Comparison of ENCODE assay signal across 21 cellular contexts in genomic region chr21:44405948-44406872, GRCh38. TPM values are rescaled to one million over a fixed set of nuclear protein-coding genes. Genes with fewer than 3 reads are reported as not detected.
DNase-seq lines count a peak whose midpoint lies in the region; ATAC-seq, FAIRE-seq and TF ChIP-seq lines count a peak whose summit lies in the region.
"Had no signal": no experiment of that assay in that cellular context is flagged by ENCODE, and none has a peak within 500 bp of the region (broad histone marks: within the 10 kb centered on the region; RNA-seq: fewer than 3 reads in every experiment).

No MANE protein-coding gene starts in this region.

- H3K27me3 ChIP-seq in SK-N-SH (ENCODE audit: insufficient read depth) = no peaks in the 10 kb centered on the region
- peaks cover 0 to 9% of the 10 kb centered on the region in 2 experiments; a peak in 2 of 5 replicates for H3K27me3 ChIP-seq in K562 (ENCODE audit: control insufficient read depth in 2 of 2, insufficient read depth in 2 of 2, low read length in 2 of 2)
- H3K27me3 ChIP-seq: colonic mucosa, heart left ventricle, Peyer's patch had no signal

- no peaks in the 10 kb centered on the region for H3K79me2 ChIP-seq in SK-N-SH (ENCODE audit: insufficient read depth)
- no peaks in the 10 kb centered on the region for H3K79me2 ChIP-seq in K562 (ENCODE audit: control insufficient read depth, insufficient read depth, low read length)

- TF ChIP-seq RAD21 in SK-N-SH (IDR thresholded peaks at IDR 0.05; ENCODE audit: low read length) (no peak), K562 (CRISPR knock-in tag; conservative IDR thresholded peaks at IDR 0.05 in 1 of 2, IDR thresholded peaks at IDR 0.05 in 1 of 2) (no peak)

- FAIRE-seq in K562 (lab: Jason Lieb, UNC) = no peak

- no peaks in the 10 kb centered on the region for H3K9me3 ChIP-seq in SK-N-SH
- H3K9me3 ChIP-seq in K562 (replicated peaks; ENCODE audit: control insufficient read depth, insufficient read depth, low read depth, low read length) = peaks cover 15% of the 10 kb centered on the region; the same call in 1 of the 2 replicates
- H3K9me3 ChIP-seq: colonic mucosa, Peyer's patch, prostate gland had no signal

- peaks cover 7% of the 10 kb centered on the region; the same call in 1 of the 2 replicates for H3K4me1 Mint-ChIP-seq in HFFc6 (ENCODE audit: low read depth)
- H3K4me1 Mint-ChIP-seq in activated T-helper 1 cell treated with anti-CD3 and anti-CD28 coated beads, Interleukin-12 subunit alpha, Interleukin-12 subunit beta, Interleukin-2, Interleukin-4 antibody, amounts not matched to agents 30 ng/mL and 10 ng/mL and 1 ng/mL, durations not matched to agents 14 hours and 24 hours and 36 hours (ENCODE audit: low read depth) = no peaks in the 10 kb centered on the region

- H3F3A ChIP-seq in SK-N-SH (replicated peaks; ENCODE audit: insufficient read depth) = peaks cover 13% of the 10 kb centered on the region

- H3K4me2 ChIP-seq in SK-N-SH = no peak overlapping the region
- no peak overlapping the region for H3K4me2 ChIP-seq in K562 (ENCODE audit: insufficient read depth, low read length)

- no peaks in the 10 kb centered on the region for H3K36me3 ChIP-seq in SK-N-SH (replicated peaks in 1 of 2; ENCODE audit: control insufficient read depth in 1 of 2, insufficient read depth in 2 of 2, low read length in 1 of 2)
- H3K36me3 ChIP-seq in K562 (ENCODE audit: control insufficient read depth, insufficient read depth, low read length) = no peaks in the 10 kb centered on the region
- H3K36me3 ChIP-seq: colonic mucosa, Peyer's patch, prostate gland had no signal

- no peak overlapping the region for H3K4me3 ChIP-seq in SK-N-SH (ENCODE audit: low read depth in 2 of 2, low read length in 1 of 2)
- no peak overlapping the region for H3K4me3 ChIP-seq in K562
- H3K4me3 ChIP-seq: colonic mucosa, heart left ventricle, Peyer's patch, prostate gland had no signal

- no peak overlapping the region for H3K4me3 Mint-ChIP-seq in HFFc6
- no peak overlapping the region for H3K4me3 Mint-ChIP-seq in activated T-helper 1 cell treated with anti-CD3 and anti-CD28 coated beads, Interleukin-12 subunit alpha, Interleukin-12 subunit beta, Interleukin-2, Interleukin-4 antibody, amounts not matched to agents 30 ng/mL and 10 ng/mL and 1 ng/mL, durations not matched to agents 14 hours and 24 hours and 36 hours
- H3K4me3 Mint-ChIP-seq: activated T-cell treated with anti-CD3 and anti-CD28 coated beads, Interleukin-2, amount 50 U/mL, for 72 hours had no signal

- ATAC-seq in SK-N-SH treated with all-trans-retinoic acid at 6 μM for 48 hours (no peak), K562 (no peak), omental fat pad (ENCODE audit: low FRiP score) (no peak)
- ATAC-seq: heart left ventricle, left cardiac atrium had no signal

- CTCF ChIA-PET in SK-N-SH (lab: Yijun Ruan, JAX) (no interaction called here), K562 (lab: Yijun Ruan, JAX; ENCODE audit: low intra/inter-chr PET ratio) (no interaction called here)

- WGBS in SK-N-SH (ENCODE audit: low lambda C conversion rate) = 34% methylated on average over 19 of the region's 37 CpGs
- WGBS in K562 (ENCODE audit: insufficient coverage, low coverage, missing lambda C conversion rate) = 2% methylated on average over 33 of the region's 37 CpGs

- H3K4me1 ChIP-seq in SK-N-SH (ENCODE audit: control insufficient read depth in 1 of 2, insufficient read depth in 2 of 2, low read depth in 1 of 2, low read length in 1 of 2) (no peaks in the 10 kb centered on the region), K562 (replicated peaks in 1 of 2; ENCODE audit: control insufficient read depth in 2 of 2, insufficient read depth in 2 of 2, low read length in 2 of 2) (peaks cover 0 to 3% of the 10 kb centered on the region in 2 experiments; a peak in 2 of 5 replicates)
- H3K4me1 ChIP-seq: Caco-2, colonic mucosa, heart left ventricle, Peyer's patch, prostate gland had no signal

- TF ChIP-seq POLR2A in K562 (conservative IDR thresholded peaks at IDR 0.05) = no peak

- no peaks in the 10 kb centered on the region for H3K9me2 ChIP-seq in SK-N-SH

- H3K27ac ChIP-seq in SK-N-SH (ENCODE audit: low read depth in 2 of 2, low read length in 1 of 2) = no peak overlapping the region
- no peak overlapping the region for H3K27ac ChIP-seq in K562 (ENCODE audit: extremely low read depth, low read depth, low read length)
- H3K27ac ChIP-seq: 22Rv1, colonic mucosa, heart left ventricle, Peyer's patch, prostate gland had no signal

- H3K27ac Mint-ChIP-seq in HFFc6 = no peak overlapping the region
- no peak overlapping the region for H3K27ac Mint-ChIP-seq in activated T-helper 1 cell treated with anti-CD3 and anti-CD28 coated beads, Interleukin-12 subunit alpha, Interleukin-12 subunit beta, Interleukin-2, Interleukin-4 antibody, amounts not matched to agents 30 ng/mL and 10 ng/mL and 1 ng/mL, durations not matched to agents 14 hours and 24 hours and 36 hours

- H2AFZ ChIP-seq in SK-N-SH (ENCODE audit: low read depth) = no peak overlapping the region
- H2AFZ ChIP-seq in K562 (ENCODE audit: low read depth, low read length) = no peak overlapping the region

- in situ Hi-C loops in K562 (cut with MboI) = no loop called here

- H4K20me1 ChIP-seq in SK-N-SH (ENCODE audit: insufficient read depth) = no peaks in the 10 kb centered on the region
- no peaks in the 10 kb centered on the region for H4K20me1 ChIP-seq in K562 (replicated peaks; ENCODE audit: control insufficient read depth, insufficient read depth, low read length)

- H3K27me3 Mint-ChIP-seq in HFFc6 (ENCODE audit: insufficient read depth) = peaks cover 6% of the 10 kb centered on the region
- no peaks in the 10 kb centered on the region for H3K27me3 Mint-ChIP-seq in activated T-helper 1 cell treated with anti-CD3 and anti-CD28 coated beads, Interleukin-12 subunit alpha, Interleukin-12 subunit beta, Interleukin-2, Interleukin-4 antibody, amounts not matched to agents 30 ng/mL and 10 ng/mL and 1 ng/mL, durations not matched to agents 14 hours and 24 hours and 36 hours (ENCODE audit: insufficient read depth)

- intact Hi-C loops in K562 (cut with micrococcal nuclease) = no loop called here
- intact Hi-C loops in activated T-helper 1 cell treated with anti-CD3 and anti-CD28 coated beads, Interleukin-12 subunit alpha, Interleukin-12 subunit beta, Interleukin-2, Interleukin-4 antibody, amounts not matched to agents 30 ng/mL and 10 ng/mL and 1 ng/mL, durations not matched to agents 14 hours and 24 hours and 36 hours (cut with micrococcal nuclease) = no loop called here

- DNase-seq in SK-N-SH = peak; percentile 14
- peak; percentile 6 for DNase-seq in HFFc6
- no peak for DNase-seq in K562 (ENCODE audit: extremely low read depth in 1 of 4, low spot score in 3 of 4)
- peak; percentile 42 for DNase-seq in renal cortical epithelial cell (ENCODE audit: low read depth)
- no peak for DNase-seq in activated T-helper 1 cell treated with anti-CD3 and anti-CD28 coated beads, Interleukin-12 subunit alpha, Interleukin-12 subunit beta, Interleukin-2, Interleukin-4 antibody, amounts not matched to agents 30 ng/mL and 10 ng/mL and 1 ng/mL, durations not matched to agents 14 hours and 24 hours and 36 hours (ENCODE audit: low spot score)
- DNase-seq in NCI-H2196 treated with DMSO at 0.1 percent for 48 hours (lab: John Stamatoyannopoulos, UW; ENCODE audit: unreplicated experiment) = no peak
- no peak for DNase-seq in omental fat pad (ENCODE audit: low spot score)
- DNase-seq: activated CD4-positive, alpha-beta T cell treated with anti-CD3 and anti-CD28 coated beads for 4 hours; activated T-cell treated with anti-CD3 and anti-CD28 coated beads, Interleukin-2, amount 50 U/mL, for 72 hours; Caco-2; colonic mucosa; erythroblast; heart left ventricle; left cardiac atrium; NCI-H774; stimulated activated CD4-positive, alpha-beta T cell treated with anti-CD3 and anti-CD28 coated beads, Interleukin-15, amount 100 ng/mL, for 24 hours; substantia nigra had no signal

- TF ChIP-seq EP300 in SK-N-SH (IDR thresholded peaks at IDR 0.05; ENCODE audit: borderline replicate concordance in 1 of 2, low read depth in 1 of 2, low read length in 1 of 2) = no peak
- no peak for TF ChIP-seq EP300 in K562 (IDR thresholded peaks at IDR 0.05; ENCODE audit: low read length)

- TF ChIP-seq CTCF in SK-N-SH (IDR thresholded peaks at IDR 0.05) = no peak
- no peak for TF ChIP-seq CTCF in HFFc6 (IDR thresholded peaks at IDR 0.05)
- TF ChIP-seq CTCF in K562 (IDR thresholded peaks at IDR 0.05 in 2 of 3, conservative IDR thresholded peaks at IDR 0.05 in 1 of 3; ENCODE audit: insufficient read depth in 2 of 3, low read depth in 1 of 3, low read length in 3 of 3) = no peak
- TF ChIP-seq CTCF in omental fat pad (IDR thresholded peaks at IDR 0.05) = no peak

- BruUV-seq in K562 (replicated peaks; lab: Mats Ljungman, UMichigan) = no TSS peak

- H3K9me1 ChIP-seq in K562 (ENCODE audit: control insufficient read depth, insufficient read depth, low read length) = no peaks in the 10 kb centered on the region

- H3K9me3 Mint-ChIP-seq in HFFc6 = peaks cover 47% of the 10 kb centered on the region
- peaks cover 11% of the 10 kb centered on the region for H3K9me3 Mint-ChIP-seq in activated T-helper 1 cell treated with anti-CD3 and anti-CD28 coated beads, Interleukin-12 subunit alpha, Interleukin-12 subunit beta, Interleukin-2, Interleukin-4 antibody, amounts not matched to agents 30 ng/mL and 10 ng/mL and 1 ng/mL, durations not matched to agents 14 hours and 24 hours and 36 hours

- H3K9ac ChIP-seq in SK-N-SH (no peak overlapping the region), K562 (ENCODE audit: insufficient read depth in 1 of 2, low read depth in 2 of 2, low read length in 2 of 2) (no peak overlapping the region)

- peaks cover 11% of the 10 kb centered on the region for H3K36me3 Mint-ChIP-seq in HFFc6 (ENCODE audit: low read depth)
- H3K36me3 Mint-ChIP-seq in activated T-helper 1 cell treated with anti-CD3 and anti-CD28 coated beads, Interleukin-12 subunit alpha, Interleukin-12 subunit beta, Interleukin-2, Interleukin-4 antibody, amounts not matched to agents 30 ng/mL and 10 ng/mL and 1 ng/mL, durations not matched to agents 14 hours and 24 hours and 36 hours (ENCODE audit: low read depth) = peaks cover 25% of the 10 kb centered on the region

- POLR2A ChIA-PET in SK-N-SH (lab: Yijun Ruan, JAX) = no interaction called here
- POLR2A ChIA-PET in K562 (lab: Yijun Ruan, JAX) = interaction anchor here (0.7 to 1.0 kb wide), 2 partner anchors 11 to 25 kb away, joined by 3 read pairs; no protein-coding TSS in a partner anchor

RNA-seq across cellular contexts. Expression of gene LRRC3, which starts 49.1 kb away (rescaled TPM):
- polyA plus RNA-seq in SK-N-SH (2012; rRNA removed) = 1.9 and 2.3 TPM in 2 replicates
- polyA plus RNA-seq in SK-N-SH (2012; cell fraction: cytosol; rRNA removed) = 0.91 and 1.5 TPM in 2 replicates
- 1.5 and 1.9 TPM in 2 replicates for polyA plus RNA-seq in SK-N-SH (2012; cell fraction: nucleus; rRNA removed)
- total RNA-seq in HFFc6 (2021; fragmentation: NEBNext Ultra II Directional; extraction: Animal tissue kit (Norgen Biotek cat#: 25700)) = not detected
- 0.07 and 0.25 TPM in 2 replicates for total RNA-seq in K562 (2011; cell fraction: chromatin; rRNA removed; ENCODE audit: low replicate concordance)
- 0.17 and 0.26 TPM in 2 replicates for total RNA-seq in K562 (2011; cell fraction: nucleolus; rRNA removed)
- 0.07 and 0.15 TPM in 2 replicates for total RNA-seq in K562 (2011; cell fraction: nucleoplasm; rRNA removed)
- total RNA-seq in K562 (2014; rRNA removed) = not detected in 2 replicates
- total RNA-seq in K562 (2014; rRNA removed; fragmentation: Illumina TruSeq; extraction: Trizol) = not detected in 2 replicates
- not detected in 2 replicates for total RNA-seq in K562 (2015; rRNA removed; fragmentation: Illumina TruSeq; extraction: Trizol)
- total RNA-seq in K562 (2021) = 0.04 TPM in 2 replicates
- polyA plus RNA-seq in K562 (2011; rRNA removed) = 0.03 and 0.04 TPM in 2 replicates
- polyA plus RNA-seq in K562 (2011; cell fraction: cytosol; rRNA removed) = 0.04 and 0.07 TPM in 2 replicates
- polyA plus RNA-seq in K562 (2011; cell fraction: nucleus; rRNA removed) = 0.03 and 0.04 TPM in 2 replicates
- 0.03 and 0.04 TPM in 2 replicates for polyA plus RNA-seq in K562 (2012)
- polyA plus RNA-seq in K562 (2014; fragmentation: Illumina TruSeq; extraction: Trizol) = not detected in 2 replicates
- polyA plus RNA-seq in K562 (2014; fragmentation: Nextera tagmentation; extraction: Ambion mirVana) = not detected
- 0.03 TPM in 1 of 2 replicates, not detected in the other for polyA plus RNA-seq in K562 (2014; rRNA removed)
- polyA minus RNA-seq in K562 (2011; rRNA and poly(A)+ RNA removed) = 0.07 TPM in 1 of 2 replicates, not detected in the other
- polyA minus RNA-seq in K562 (2011; cell fraction: cytosol; rRNA and poly(A)+ RNA removed) = not detected in 2 replicates
- polyA minus RNA-seq in K562 (2011; cell fraction: nucleus; rRNA and poly(A)+ RNA removed) = under 0.01 and 0.13 TPM in 2 replicates
- 0.52 and 3.1 TPM in 2 replicates for total RNA-seq in renal cortical epithelial cell
- 1.8 and 1.9 TPM in 2 replicates for total RNA-seq in activated T-helper 1 cell treated with anti-CD3 and anti-CD28 coated beads, Interleukin-12 subunit alpha, Interleukin-12 subunit beta, Interleukin-2, Interleukin-4 antibody, amounts not matched to agents 30 ng/mL and 10 ng/mL and 1 ng/mL, durations not matched to agents 14 hours and 24 hours and 36 hours
- 1 to 10 TPM; 1.4 to 4.4 (median 3.6) TPM for total RNA-seq in omental fat pad

RNA-seq across cellular contexts. Expression of gene TRPM2, which starts 52.8 kb away (rescaled TPM):
- polyA plus RNA-seq in SK-N-SH (2012; rRNA removed) (not detected in 2 replicates), K562 (2011; rRNA removed) (0.34 and 0.36 TPM in 2 replicates), K562 (2014; fragmentation: Illumina TruSeq; extraction: Trizol) (0.98 and 1.7 TPM in 2 replicates), K562 (2014; fragmentation: Nextera tagmentation; extraction: Ambion mirVana) (not detected), K562 (2014; rRNA removed) (0.82 and 2.0 TPM in 2 replicates)
- polyA plus RNA-seq in SK-N-SH (2012; cell fraction: cytosol; rRNA removed) = not detected in 2 replicates
- polyA plus RNA-seq in SK-N-SH (2012; cell fraction: nucleus; rRNA removed) = 0.02 TPM in 1 of 2 replicates, not detected in the other
- under 1 TPM in 4 of 6 experiments, not detected in 2; 0.09 to 0.31 (median 0.20) TPM for total RNA-seq in HFFc6 (2021; fragmentation: NEBNext Ultra II Directional; extraction: Animal tissue kit (Norgen Biotek cat#: 25700))
- 0.09 and 0.42 TPM in 2 replicates for total RNA-seq in K562 (2011; cell fraction: chromatin; rRNA removed; ENCODE audit: low replicate concordance)
- 0.13 and 0.17 TPM in 2 replicates for total RNA-seq in K562 (2011; cell fraction: nucleolus; rRNA removed)
- 0.29 and 0.38 TPM in 2 replicates for total RNA-seq in K562 (2011; cell fraction: nucleoplasm; rRNA removed)
- total RNA-seq in K562 (2014; rRNA removed) (1.5 and 2.1 TPM in 2 replicates), K562 (2014; rRNA removed; fragmentation: Illumina TruSeq; extraction: Trizol) (0.29 and 0.33 TPM in 2 replicates), K562 (2015; rRNA removed; fragmentation: Illumina TruSeq; extraction: Trizol) (2.0 and 2.2 TPM in 2 replicates), K562 (2021) (1.9 and 2.1 TPM in 2 replicates), renal cortical epithelial cell (0.52 and 1.4 TPM in 2 replicates), omental fat pad (1 to 10 TPM; 3.9 to 9.3 (median 6.6) TPM)
- 0.40 and 1.3 TPM in 2 replicates for polyA plus RNA-seq in K562 (2011; cell fraction: cytosol; rRNA removed)
- polyA plus RNA-seq in K562 (2011; cell fraction: nucleus; rRNA removed) = 0.45 and 0.75 TPM in 2 replicates
- 2.1 and 3.8 TPM in 2 replicates for polyA plus RNA-seq in K562 (2012)
- 0.11 and 0.36 TPM in 2 replicates for polyA minus RNA-seq in K562 (2011; rRNA and poly(A)+ RNA removed)
- polyA minus RNA-seq in K562 (2011; cell fraction: cytosol; rRNA and poly(A)+ RNA removed) = 0.64 and 1.7 TPM in 2 replicates
- 0.33 and 0.54 TPM in 2 replicates for polyA minus RNA-seq in K562 (2011; cell fraction: nucleus; rRNA and poly(A)+ RNA removed)
- 11.6 and 15.2 TPM in 2 replicates for total RNA-seq in activated T-helper 1 cell treated with anti-CD3 and anti-CD28 coated beads, Interleukin-12 subunit alpha, Interleukin-12 subunit beta, Interleukin-2, Interleukin-4 antibody, amounts not matched to agents 30 ng/mL and 10 ng/mL and 1 ng/mL, durations not matched to agents 14 hours and 24 hours and 36 hours

Comparison
In these comparisons a context has a peak if more than half of its experiments do, and no peak if none do; other contexts are left out.
1. DNase-seq: peak in SK-N-SH (single experiment), HFFc6 (single experiment) and renal cortical epithelial cell (single experiment); none in K562 (0 of 4), activated T-helper 1 cell treated with anti-CD3 and anti-CD28 coated beads, Interleukin-12 subunit alpha, Interleukin-12 subunit beta, Interleukin-2, Interleukin-4 antibody, amounts not matched to agents 30 ng/mL and 10 ng/mL and 1 ng/mL, durations not matched to agents 14 hours and 24 hours and 36 hours (single experiment), NCI-H2196 treated with DMSO at 0.1 percent for 48 hours (single experiment) and omental fat pad (single experiment).